1 cellular context compared by ENCODE assay signal in genomic region chr12:30900351-30900750, GRCh38.
TF ChIP-seq lines count a peak whose summit lies in the region.

No MANE protein-coding gene starts in this region.

TF ChIP-seq in HEK293, 187 proteins besides CTCF, POLR2A, EP300 and RAD21 (continued from another document):
- no peak for TF ChIP-seq BCL6B (tag by site-specific recombination; IDR thresholded peaks at IDR 0.05)
- TF ChIP-seq ZBTB1 (tag by site-specific recombination; IDR thresholded peaks at IDR 0.05) = no peak
- TF ChIP-seq HIC1 (tag by site-specific recombination; IDR thresholded peaks at IDR 0.05) = no peak
- TF ChIP-seq PRDM1 (tag by site-specific recombination; IDR thresholded peaks at IDR 0.05) = peak; percentile 65; the same call in 1 of the 2 replicates
- no peak for TF ChIP-seq ZSCAN18 (tag by site-specific recombination; IDR thresholded peaks at IDR 0.05)
- TF ChIP-seq ZNF354C (tag by site-specific recombination; IDR thresholded peaks at IDR 0.05; ENCODE audit: borderline replicate concordance, low read depth) = no peak
